Comparison of ENCODE assay signal across 22 cellular contexts in genomic region chr10:79559726-79560125, GRCh38. TPM values are rescaled to one million over a fixed set of nuclear protein-coding genes. Genes with fewer than 3 reads are reported as not detected.
DNase-seq lines count a peak whose midpoint lies in the region; ATAC-seq, FAIRE-seq and TF ChIP-seq lines count a peak whose summit lies in the region.
"Had no signal": no experiment of that assay in that cellular context is flagged by ENCODE, and none has a peak within 500 bp of the region (broad histone marks: within the 10 kb centered on the region; RNA-seq: fewer than 3 reads in every experiment).

No MANE protein-coding gene starts in this region.

- ATAC-seq in naive thymus-derived CD4-positive, alpha-beta T cell, result no peak
- ATAC-seq in GM21786 (IDR thresholded peaks at IDR 0.05; ENCODE audit: unreplicated experiment) (no peak), left ventricle myocardium superior (no peak)
- ATAC-seq: activated naive CD4-positive, alpha-beta T cell treated with anti-CD3 and anti-CD28 coated beads, Interleukin-2, amount 50 U/mL, for 72 hours; PC-3; stimulated activated memory B cell treated with anti-CD40 and anti-IgM and Interleukin-4, amounts not matched to agents 10 μg/mL and 1 μg/mL and 100 μg/mL, for 72 hours; T-cell had no signal

- TF ChIP-seq CTCF in HFFc6 (IDR thresholded peaks at IDR 0.05), result no peak
- no peak for TF ChIP-seq CTCF in astrocyte (IDR thresholded peaks at IDR 0.05; ENCODE audit: insufficient read depth, low read depth, low read length)
- TF ChIP-seq CTCF in MM.1S (IDR thresholded peaks at IDR 0.05; ENCODE audit: low read length), result no peak

- no peaks in the 10 kb centered on the region for H3K79me2 ChIP-seq in astrocyte (ENCODE audit: insufficient read depth, low read length)
- H3K79me2 ChIP-seq in MM.1S (ENCODE audit: low read length), result no peaks in the 10 kb centered on the region

- H3K36me3 Mint-ChIP-seq in HFFc6 (ENCODE audit: low read depth) (no peaks in the 10 kb centered on the region), astrocyte (ENCODE audit: low read depth, unreplicated experiment) (no peaks in the 10 kb centered on the region)
- H3K36me3 Mint-ChIP-seq in naive thymus-derived CD4-positive, alpha-beta T cell, result peaks cover 0 to 4% (median 0%) of the 10 kb centered on the region in 5 donors
- H3K36me3 Mint-ChIP-seq: activated naive CD4-positive, alpha-beta T cell treated with anti-CD3 and anti-CD28 coated beads, Interleukin-2, amount 50 U/mL, for 72 hours; stimulated activated memory B cell treated with anti-CD40 and anti-IgM and Interleukin-4, amounts not matched to agents 10 μg/mL and 1 μg/mL and 100 μg/mL, for 72 hours; T-cell had no signal

- H3K4me1 Mint-ChIP-seq in HFFc6 (ENCODE audit: low read depth), result peaks cover 13% of the 10 kb centered on the region; the same call in 1 of the 2 replicates
- H3K4me1 Mint-ChIP-seq in astrocyte (ENCODE audit: low read depth, unreplicated experiment), result no peaks in the 10 kb centered on the region
- H3K4me1 Mint-ChIP-seq in naive thymus-derived CD4-positive, alpha-beta T cell, result peaks cover 0 to 9% (median 7%) of the 10 kb centered on the region in 7 donors

- H2AFZ ChIP-seq in astrocyte (ENCODE audit: low read depth, low read length) (no peak overlapping the region), MM.1S (ENCODE audit: low read length) (no peak overlapping the region)

- H3K4me1 ChIP-seq in astrocyte (ENCODE audit: insufficient read depth, low read length) (no peaks in the 10 kb centered on the region), MM.1S (ENCODE audit: low read length) (peaks cover 16% of the 10 kb centered on the region)
- H3K4me1 ChIP-seq in naive thymus-derived CD4-positive, alpha-beta T cell (ENCODE audit: control insufficient read depth in 2 of 2, insufficient read depth in 2 of 2, low read length in 2 of 2), result no peaks in the 10 kb centered on the region
- H3K4me1 ChIP-seq: HAP-1 had no signal

- H3K9me3 ChIP-seq in astrocyte (ENCODE audit: insufficient read depth, low read depth, low read length) (no peaks in the 10 kb centered on the region), MM.1S (replicated peaks; ENCODE audit: insufficient read depth, low read length) (no peaks in the 10 kb centered on the region)
- H3K9me3 ChIP-seq in naive thymus-derived CD4-positive, alpha-beta T cell (ENCODE audit: control insufficient read depth in 2 of 3, low read length in 3 of 3), result no peaks in the 10 kb centered on the region
- H3K9me3 ChIP-seq: HAP-1, sigmoid colon had no signal

- POLR2A ChIA-PET in naive thymus-derived CD4-positive, alpha-beta T cell (lab: Charles Lee), result no interaction called here

- H3K9ac ChIP-seq in astrocyte (ENCODE audit: low read length) (no peak overlapping the region), MM.1S (ENCODE audit: low read length) (no peak overlapping the region)
- H3K9ac ChIP-seq: KMS-11 had no signal

- no peak overlapping the region for H3K4me3 Mint-ChIP-seq in HFFc6
- no peak overlapping the region for H3K4me3 Mint-ChIP-seq in astrocyte (ENCODE audit: unreplicated experiment)
- H3K4me3 Mint-ChIP-seq in naive thymus-derived CD4-positive, alpha-beta T cell, result no peak overlapping the region
- H3K4me3 Mint-ChIP-seq: neural crest cell; stimulated activated memory B cell treated with anti-CD40 and anti-IgM and Interleukin-4, amounts not matched to agents 10 μg/mL and 1 μg/mL and 100 μg/mL, for 72 hours; T-cell had no signal

- H3K4me2 ChIP-seq in astrocyte (ENCODE audit: low read length), result no peak overlapping the region
- H3K4me2 ChIP-seq in MM.1S (ENCODE audit: low read depth, low read length), result no peak overlapping the region
- H3K4me2 ChIP-seq: KMS-11 had no signal

- H3K9me2 ChIP-seq in MM.1S (replicated peaks; ENCODE audit: insufficient read depth, low read length), result no peaks in the 10 kb centered on the region

- DNase-seq in A172 (ENCODE audit: low spot score), result peak; percentile 51
- DNase-seq in HFFc6, result peak; percentile 15
- peak; percentile 8 for DNase-seq in astrocyte (ENCODE audit: low read depth)
- DNase-seq in hepatic stellate cell (ENCODE audit: low spot score), result peak; percentile 30
- DNase-seq in naive thymus-derived CD4-positive, alpha-beta T cell, result no peak
- DNase-seq in left ventricle myocardium superior, result no peak
- no peak for DNase-seq in MM.1S
- DNase-seq: activated CD4-positive, alpha-beta T cell treated with anti-CD3 and anti-CD28 coated beads for 1 hour; NCI-H1694 treated with DMSO at 0.1 percent for 48 hours; PC-3; sigmoid colon; T-cell had no signal

- no peak overlapping the region for H3K4me3 ChIP-seq in astrocyte (ENCODE audit: insufficient read depth, low read depth, low read length)
- no peak overlapping the region for H3K4me3 ChIP-seq in naive thymus-derived CD4-positive, alpha-beta T cell (ENCODE audit: low read length)
- H3K4me3 ChIP-seq in MM.1S (ENCODE audit: low read length), result no peak overlapping the region
- H3K4me3 ChIP-seq: HAP-1, sigmoid colon had no signal

- peaks cover 9% of the 10 kb centered on the region for H3K27me3 ChIP-seq in astrocyte (ENCODE audit: insufficient read depth, low read length)
- no peaks in the 10 kb centered on the region for H3K27me3 ChIP-seq in naive thymus-derived CD4-positive, alpha-beta T cell (ENCODE audit: control insufficient read depth in 2 of 2, insufficient read depth in 2 of 2, low read length in 2 of 2)
- H3K27me3 ChIP-seq in MM.1S (replicated peaks; ENCODE audit: insufficient read depth, low read length), result no peaks in the 10 kb centered on the region

- H3K9me3 Mint-ChIP-seq in HFFc6, result no peaks in the 10 kb centered on the region
- no peaks in the 10 kb centered on the region for H3K9me3 Mint-ChIP-seq in astrocyte (ENCODE audit: unreplicated experiment)
- H3K9me3 Mint-ChIP-seq in naive thymus-derived CD4-positive, alpha-beta T cell, result no peaks in the 10 kb centered on the region
- H3K9me3 Mint-ChIP-seq: activated naive CD4-positive, alpha-beta T cell treated with anti-CD3 and anti-CD28 coated beads, Interleukin-2, amount 50 U/mL, for 72 hours; neural crest cell; stimulated activated memory B cell treated with anti-CD40 and anti-IgM and Interleukin-4, amounts not matched to agents 10 μg/mL and 1 μg/mL and 100 μg/mL, for 72 hours; T-cell had no signal

- H3K27me3 Mint-ChIP-seq in HFFc6 (ENCODE audit: insufficient read depth) (peaks cover 28% of the 10 kb centered on the region), astrocyte (ENCODE audit: low read depth, unreplicated experiment) (peaks cover 29% of the 10 kb centered on the region)
- peaks cover 5 to 19% (median 17%) of the 10 kb centered on the region in 5 donors for H3K27me3 Mint-ChIP-seq in naive thymus-derived CD4-positive, alpha-beta T cell

- H3K36me3 ChIP-seq in astrocyte (ENCODE audit: insufficient read depth, low read length) (no peaks in the 10 kb centered on the region), MM.1S (replicated peaks; ENCODE audit: insufficient read depth, low read length) (no peaks in the 10 kb centered on the region)
- no peaks in the 10 kb centered on the region for H3K36me3 ChIP-seq in naive thymus-derived CD4-positive, alpha-beta T cell (ENCODE audit: control insufficient read depth in 2 of 3, insufficient read depth in 3 of 3, low read length in 3 of 3)
- H3K36me3 ChIP-seq: HAP-1, sigmoid colon had no signal

- H3K27ac ChIP-seq in astrocyte (ENCODE audit: low read depth, low read length) (no peak overlapping the region), MM.1S (ENCODE audit: low read length) (no peak overlapping the region)
- no peak overlapping the region for H3K27ac ChIP-seq in naive thymus-derived CD4-positive, alpha-beta T cell (ENCODE audit: low read depth, low read length)
- H3K27ac ChIP-seq: epithelial cell of prostate, KMS-11, sigmoid colon had no signal

- FAIRE-seq in astrocyte (lab: Jason Lieb, UNC), result no peak
- FAIRE-seq: A204.1 had no signal

- CTCF ChIA-PET in naive thymus-derived CD4-positive, alpha-beta T cell (lab: Charles Lee), result no interaction called here

- H3F3A ChIP-seq in MM.1S (ENCODE audit: insufficient read depth, low read length), result peaks cover 6% of the 10 kb centered on the region; the same call in 1 of the 2 replicates

- no peak overlapping the region for H3K27ac Mint-ChIP-seq in HFFc6
- H3K27ac Mint-ChIP-seq in astrocyte (ENCODE audit: unreplicated experiment), result no peak overlapping the region
- H3K27ac Mint-ChIP-seq in naive thymus-derived CD4-positive, alpha-beta T cell, result no peak overlapping the region
- H3K27ac Mint-ChIP-seq: activated naive CD4-positive, alpha-beta T cell treated with anti-CD3 and anti-CD28 coated beads, Interleukin-2, amount 50 U/mL, for 72 hours; stimulated activated memory B cell treated with anti-CD40 and anti-IgM and Interleukin-4, amounts not matched to agents 10 μg/mL and 1 μg/mL and 100 μg/mL, for 72 hours; T-cell had no signal

- intact Hi-C loops in naive thymus-derived CD4-positive, alpha-beta T cell (cut with micrococcal nuclease), result no loop called here
- intact Hi-C loops in left ventricle myocardium superior (cut with micrococcal nuclease), result no loop called here

- H4K20me1 ChIP-seq in astrocyte (ENCODE audit: insufficient read depth, low read length), result no peaks in the 10 kb centered on the region
- no peaks in the 10 kb centered on the region for H4K20me1 ChIP-seq in MM.1S (ENCODE audit: insufficient read depth, low read length)

RNA-seq across cellular contexts. Expression of gene SFTPA2, which starts 0.5 kb away (rescaled TPM):
- not detected in 2 replicates for total RNA-seq in A172 (2014; rRNA removed; shearing (Covaris generic))
- total RNA-seq in HFFc6 (2021; fragmentation: NEBNext Ultra II Directional; extraction: Animal tissue kit (Norgen Biotek cat#: 25700)), result not detected
- not detected in 2 replicates for total RNA-seq in astrocyte
- not detected for total RNA-seq in naive thymus-derived CD4-positive, alpha-beta T cell
- polyA plus RNA-seq in naive thymus-derived CD4-positive, alpha-beta T cell, result not detected
- 0.35 TPM for total RNA-seq in left ventricle myocardium superior
- total RNA-seq: activated naive CD4-positive, alpha-beta T cell treated with anti-CD3 and anti-CD28 coated beads, Interleukin-2, amount 50 U/mL, for 72 hours; chondrocyte; lung microvascular endothelial cell; neural crest cell; PC-3; sigmoid colon had no signal

RNA-seq across cellular contexts. Expression of gene EIF5AL1, which starts 47.4 kb away (rescaled TPM):
- total RNA-seq in A172 (2014; rRNA removed; shearing (Covaris generic)), result 0.72 and 0.89 TPM in 2 replicates
- under 1 TPM; 0.41 to 0.61 (median 0.48) TPM for total RNA-seq in HFFc6 (2021; fragmentation: NEBNext Ultra II Directional; extraction: Animal tissue kit (Norgen Biotek cat#: 25700))
- total RNA-seq in astrocyte, result 1.0 and 1.1 TPM in 2 replicates
- 1 to 10 TPM in 1 of 5 experiments, under 1 TPM in 3, not detected in 1; 0.15 to 1.0 (median 0.48) TPM for total RNA-seq in naive thymus-derived CD4-positive, alpha-beta T cell
- polyA plus RNA-seq in naive thymus-derived CD4-positive, alpha-beta T cell, result under 1 TPM; 0.06 to 0.32 TPM
- total RNA-seq in left ventricle myocardium superior, result 0.12 TPM

RNA-seq across cellular contexts. Expression of gene SFTPA1, which starts 51.0 kb away (rescaled TPM):
- 1.1 TPM in 1 of 2 replicates, not detected in the other for total RNA-seq in A172 (2014; rRNA removed; shearing (Covaris generic))
- not detected for total RNA-seq in HFFc6 (2021; fragmentation: NEBNext Ultra II Directional; extraction: Animal tissue kit (Norgen Biotek cat#: 25700))
- total RNA-seq in astrocyte, result not detected in 2 replicates
- total RNA-seq in naive thymus-derived CD4-positive, alpha-beta T cell, result not detected
- polyA plus RNA-seq in naive thymus-derived CD4-positive, alpha-beta T cell, result not detected
- total RNA-seq in left ventricle myocardium superior, result 0.17 TPM
- total RNA-seq: activated naive CD4-positive, alpha-beta T cell treated with anti-CD3 and anti-CD28 coated beads, Interleukin-2, amount 50 U/mL, for 72 hours; chondrocyte; lung microvascular endothelial cell; neural crest cell; PC-3; sigmoid colon had no signal

Comparison
In these comparisons a context has a peak if more than half of its experiments do, and no peak if none do; other contexts are left out.
1. DNase-seq: peak in A172 (single experiment), HFFc6 (single experiment), astrocyte (single experiment) and hepatic stellate cell (single experiment); none in naive thymus-derived CD4-positive, alpha-beta T cell (0 of 9), left ventricle myocardium superior (single experiment) and MM.1S (single experiment).